In the genomic region with DNA sequence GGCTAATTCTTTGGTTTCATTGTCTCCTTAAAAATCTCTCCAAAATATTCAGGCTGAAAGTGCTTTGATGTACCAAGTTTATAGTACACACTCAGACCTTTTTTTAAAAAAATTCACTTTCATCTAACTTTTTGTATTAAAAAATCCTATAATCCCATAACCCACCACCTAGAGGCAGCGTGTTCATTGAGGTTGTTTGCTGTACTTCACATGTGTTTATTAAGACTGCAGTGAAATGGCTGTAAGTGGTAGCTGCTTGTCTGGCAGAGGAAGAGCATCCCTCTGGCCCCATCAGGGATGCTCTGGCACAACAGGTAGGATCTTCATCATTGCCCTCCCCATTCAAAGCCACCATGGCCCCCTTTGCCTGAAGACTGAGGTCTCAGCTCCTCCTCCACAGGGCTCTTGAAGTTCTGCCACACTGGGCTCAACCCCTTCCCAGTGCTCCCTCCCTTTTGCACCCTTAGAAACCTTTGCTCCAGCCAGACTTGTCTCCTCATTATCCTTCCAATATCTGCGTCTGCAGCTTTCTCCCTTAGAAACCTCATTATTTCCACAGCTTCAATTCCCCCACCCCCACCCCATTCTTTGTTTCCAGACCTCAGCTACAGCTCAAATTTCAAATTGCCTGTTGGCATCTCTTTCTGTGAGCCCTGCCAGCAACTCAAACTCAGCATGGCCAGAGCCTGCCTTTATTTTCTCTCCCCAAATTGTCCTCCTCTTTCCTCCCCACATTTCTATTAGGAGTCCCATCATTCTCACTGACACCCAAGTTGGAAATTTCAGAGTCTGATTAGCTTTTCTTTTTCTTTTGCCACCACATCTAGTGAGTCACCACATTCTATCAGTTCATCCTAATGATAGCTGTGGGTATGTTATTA, we compare ENCODE assay signal across 12 cellular contexts.
A peak's percentile ranks its signal among the peaks of the same experiment; 100 is the strongest.
DNase-seq lines count a peak whose midpoint lies in the region; ATAC-seq and TF ChIP-seq lines count a peak whose summit lies in the region.
"Had no signal": no experiment of that assay in that cellular context is flagged by ENCODE, and none has a peak within 500 bp of the region (broad histone marks: within the 10 kb centered on the region; RNA-seq: fewer than 3 reads in every experiment).

No MANE protein-coding gene starts in this region.

- H3K4me3 ChIP-seq in fibroblast of villous mesenchyme (ENCODE audit: low read depth, low read length) (no peak overlapping the region), retinal pigment epithelial cell (ENCODE audit: low read length) (no peak overlapping the region)

- TF ChIP-seq CTCF in fibroblast of villous mesenchyme (IDR thresholded peaks at IDR 0.05; ENCODE audit: insufficient read depth, low read depth, low read length) = no peak
- TF ChIP-seq CTCF in retinal pigment epithelial cell (conservative IDR thresholded peaks at IDR 0.05; ENCODE audit: low read depth, low read length) = peak; percentile 38

- DNase-seq in GM03348 (ENCODE audit: low spot score) (peak; percentile 50), NCI-H748 treated with DMSO at 0.1 percent for 48 hours (lab: John Stamatoyannopoulos, UW) (peak; percentile 46), fibroblast of villous mesenchyme (ENCODE audit: low read depth) (peak; percentile 16), retinal pigment epithelial cell (ENCODE audit: low read depth) (peak; percentile 20), dermis blood vessel endothelial cell (no peak)
- no peak for DNase-seq in stimulated activated CD4-positive, alpha-beta T cell treated with anti-CD3 and anti-CD28 coated beads, Interleukin-4, amount 100 ng/mL, for 1 hour
- DNase-seq in effector CD8-positive, alpha-beta T cell (lab: John Stamatoyannopoulos, UW) = no peak
- DNase-seq: activated CD4-positive, alpha-beta T cell treated with anti-CD3 and anti-CD28 coated beads, Interleukin-2, amount 50 U/mL, for 48 hours; effector memory CD4-positive, alpha-beta T cell; naive thymus-derived CD4-positive, alpha-beta T cell; NCI-H774 had no signal

- ATAC-seq in HG03469 (IDR thresholded peaks at IDR 0.05; ENCODE audit: unreplicated experiment) = no peak
- ATAC-seq: naive thymus-derived CD4-positive, alpha-beta T cell had no signal

Comparison
In these comparisons a context has a peak if more than half of its experiments do, and no peak if none do; other contexts are left out.
1. DNase-seq: peak in GM03348 (single experiment), NCI-H748 treated with DMSO at 0.1 percent for 48 hours (single experiment), fibroblast of villous mesenchyme (single experiment) and retinal pigment epithelial cell (single experiment); none in dermis blood vessel endothelial cell (single experiment), stimulated activated CD4-positive, alpha-beta T cell treated with anti-CD3 and anti-CD28 coated beads, Interleukin-4, amount 100 ng/mL, for 1 hour (single experiment) and effector CD8-positive, alpha-beta T cell (single experiment).